9 cellular contexts compared by ENCODE assay signal in genomic region chr22:23993581-23994177, GRCh38. TPM values are rescaled to one million over a fixed set of nuclear protein-coding genes. Genes with fewer than 3 reads are reported as not detected.
"Had no signal": no experiment of that assay in that cellular context is flagged by ENCODE, and none has a peak within 500 bp of the region (broad histone marks: within the 10 kb centered on the region; RNA-seq: fewer than 3 reads in every experiment).

No MANE protein-coding gene starts in this region.

RNA-seq across cellular contexts. Expression of gene GSTT4, which starts 11.6 kb away (rescaled TPM):
- total RNA-seq: aorta; frontal cortex; kidney epithelial cell; left lung; lung microvascular endothelial cell; mesothelial cell of epicardium; natural killer cell treated with Interleukin-12 subunit alpha and Interleukin-12 subunit beta and Interleukin-15 and Interleukin-18, amount 100 ng/mL, for 72 hours; spleen; upper lobe of right lung had no signal

RNA-seq across cellular contexts. Expression of gene DDTL, which starts 27.0 kb away (rescaled TPM):
- total RNA-seq: mesothelial cell of epicardium had no signal
